In genomic region chr6:170552765-170553685, GRCh38 we compare ENCODE assay signal across 1 cellular context.
TF ChIP-seq lines count a peak whose summit lies in the region.

Gene PSMB1 (minus strand): TSS chr6:170553307. CDS start chr6:170553242, 65 bp downstream.

TF ChIP-seq in HepG2, 621 proteins besides CTCF, POLR2A, EP300 and RAD21 (continued from another document and continues in another):
- TF ChIP-seq ZHX2 (IDR thresholded peaks at IDR 0.05; ENCODE audit: low read depth) (peak; percentile 98), ZHX2 (CRISPR knock-in tag; IDR thresholded peaks at IDR 0.05; ENCODE audit: borderline replicate concordance) (0 out of 2 replicates have a peak, but pooled peaks have one; percentile 11), ZNF224 (CRISPR knock-in tag; IDR thresholded peaks at IDR 0.05) (peak; percentile 97), ATF3 (CRISPR knock-in tag; IDR thresholded peaks at IDR 0.05) (0 out of 2 replicates have a peak, but pooled peaks have one; percentile 25), CHD2 (IDR thresholded peaks at IDR 0.05; ENCODE audit: low read depth, low read length) (no peak; the same call in 1 of the 2 replicates), ZNF274 (CRISPR knock-in tag; IDR thresholded peaks at IDR 0.05) (peak; percentile 93; the same call in 1 of the 2 replicates), ESRRA (CRISPR knock-in tag; IDR thresholded peaks at IDR 0.05; ENCODE audit: low read depth) (peak; percentile 70), ZNF362 (CRISPR knock-in tag; IDR thresholded peaks at IDR 0.05; ENCODE audit: borderline replicate concordance) (peak; percentile 29; the same call in 1 of the 2 replicates), FOXM1 (CRISPR knock-in tag; IDR thresholded peaks at IDR 0.05) (no peak), ZBTB34 (CRISPR knock-in tag; IDR thresholded peaks at IDR 0.05) (peak; percentile 64; the same call in 1 of the 2 replicates), BRCA1 (CRISPR knock-in tag; IDR thresholded peaks at IDR 0.05) (peak; percentile 94), ZNF800 (CRISPR knock-in tag; IDR thresholded peaks at IDR 0.05) (no peak), PBX3 (CRISPR knock-in tag; IDR thresholded peaks at IDR 0.05; ENCODE audit: borderline replicate concordance) (no peak), SIN3A (IDR thresholded peaks at IDR 0.05; ENCODE audit: borderline replicate concordance, low read depth, low read length) (peak; percentile 79), ZNF598 (CRISPR knock-in tag; IDR thresholded peaks at IDR 0.05; ENCODE audit: borderline replicate concordance) (peak; percentile 80; the same call in 1 of the 2 replicates), ZNF607 (CRISPR knock-in tag; IDR thresholded peaks at IDR 0.05; ENCODE audit: borderline replicate concordance) (peak; percentile 75), ATM (IDR thresholded peaks at IDR 0.05; ENCODE audit: borderline replicate concordance) (no peak), ZNF12 (CRISPR knock-in tag; IDR thresholded peaks at IDR 0.05) (0 out of 2 replicates have a peak, but pooled peaks have one; percentile 18), ZNF552 (CRISPR knock-in tag; IDR thresholded peaks at IDR 0.05; ENCODE audit: borderline replicate concordance) (0 out of 2 replicates have a peak, but pooled peaks have one; percentile 30), ZNF558 (CRISPR knock-in tag; IDR thresholded peaks at IDR 0.05; ENCODE audit: borderline replicate concordance) (no peak; the same call in 1 of the 2 replicates), TEF (CRISPR knock-in tag; IDR thresholded peaks at IDR 0.05) (peak; percentile 7), EEA1 (CRISPR knock-in tag; IDR thresholded peaks at IDR 0.05; ENCODE audit: borderline replicate concordance) (peak; percentile 92; the same call in 1 of the 2 replicates), HIC2 (CRISPR knock-in tag; IDR thresholded peaks at IDR 0.05; ENCODE audit: low read depth) (no peak), ZBTB7A (CRISPR knock-in tag; IDR thresholded peaks at IDR 0.05) (no peak), PCBP1 (IDR thresholded peaks at IDR 0.05; ENCODE audit: borderline replicate concordance, low read depth, low read length) (peak; percentile 84; the same call in 1 of the 2 replicates), CBFB (CRISPR knock-in tag; IDR thresholded peaks at IDR 0.05) (peak; percentile 65; the same call in 1 of the 2 replicates), TP53 (CRISPR knock-in tag; conservative IDR thresholded peaks at IDR 0.05) (peak; percentile 48; the same call in 1 of the 2 replicates), ZNF205 (CRISPR knock-in tag; IDR thresholded peaks at IDR 0.05) (peak; percentile 95), NR2C2 (CRISPR knock-in tag; IDR thresholded peaks at IDR 0.05; ENCODE audit: borderline replicate concordance) (peak; percentile 89), ELF3 (CRISPR knock-in tag; IDR thresholded peaks at IDR 0.05) (peak; percentile 63), ZNF30 (CRISPR knock-in tag; IDR thresholded peaks at IDR 0.05) (no peak), REL (CRISPR knock-in tag; conservative IDR thresholded peaks at IDR 0.05) (no peak; the same call in 1 of the 2 replicates), ZNF580 (CRISPR knock-in tag; IDR thresholded peaks at IDR 0.05; ENCODE audit: borderline replicate concordance, low read depth) (peak; percentile 86), ZNF746 (CRISPR knock-in tag; IDR thresholded peaks at IDR 0.05) (0 out of 2 replicates have a peak, but pooled peaks have one; percentile 48), MTF2 (CRISPR knock-in tag; IDR thresholded peaks at IDR 0.05; ENCODE audit: borderline replicate concordance) (0 out of 2 replicates have a peak, but pooled peaks have one; percentile 2), MYC (CRISPR knock-in tag; IDR thresholded peaks at IDR 0.05; ENCODE audit: borderline replicate concordance) (peak; percentile 89)
